In the genomic region with DNA sequence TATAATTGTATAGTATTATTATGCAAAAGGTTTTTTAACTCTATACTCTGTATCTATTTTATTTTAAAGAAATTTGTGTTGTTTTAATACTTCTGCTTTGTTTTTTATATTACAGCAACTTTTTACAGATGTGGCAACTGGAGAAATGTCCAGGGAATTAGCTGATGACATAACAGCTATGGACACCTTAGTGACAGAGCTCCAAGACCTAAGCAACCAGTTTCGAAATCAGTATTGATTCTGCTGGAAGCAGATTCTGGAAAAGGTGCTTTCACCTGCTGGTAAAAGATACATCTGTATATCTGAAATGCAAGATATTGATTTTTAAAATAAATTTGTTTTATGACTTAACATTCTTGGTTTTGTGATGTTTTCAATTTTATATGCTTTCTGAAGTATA, we compare ENCODE assay signal across 7 cellular contexts.
"Had no signal": no experiment of that assay in that cellular context is flagged by ENCODE, and none has a peak within 500 bp of the region (broad histone marks: within the 10 kb centered on the region; RNA-seq: fewer than 3 reads in every experiment).

No MANE protein-coding gene starts in this region.

- DNase-seq: H9, HCEC 1CT, IMR-90, KBM-7 had no signal

- H3K4me3 ChIP-seq: GM23338 had no signal

- FAIRE-seq: H1, H54 had no signal

- H3K27ac Mint-ChIP-seq: GM23338, H9 had no signal

- H2AFZ ChIP-seq: GM23338 had no signal

- H3K4me2 ChIP-seq: GM23338 had no signal

- H3K4me1 Mint-ChIP-seq: H9 had no signal

- H3K9me3 Mint-ChIP-seq: GM23338, H9 had no signal

- ATAC-seq: GM23338 had no signal

- H3K4me3 Mint-ChIP-seq: GM23338, H9 had no signal
